Comparison of ENCODE assay signal across 1 cellular context in genomic region chr5:56102885-56103284, GRCh38.
TF ChIP-seq lines count a peak whose summit lies in the region.

No MANE protein-coding gene starts in this region.

TF ChIP-seq in A549, 52 proteins besides CTCF, POLR2A, EP300 and RAD21 (continued from another document):
- TF ChIP-seq MAFK (IDR thresholded peaks at IDR 0.05; ENCODE audit: partially characterized antibody) (no peak), CBX8 (IDR thresholded peaks at IDR 0.05) (no peak), PBX3 (IDR thresholded peaks at IDR 0.05) (no peak), BCL3 (IDR thresholded peaks at IDR 0.05) (no peak), ESRRA (IDR thresholded peaks at IDR 0.05; ENCODE audit: borderline replicate concordance, low read length) (no peak), KDM5A (IDR thresholded peaks at IDR 0.05) (no peak), RARB (CRISPR knock-in tag; IDR thresholded peaks at IDR 0.05) (no peak), KDM1A (IDR thresholded peaks at IDR 0.05; ENCODE audit: low read depth) (no peak), REST (IDR thresholded peaks at IDR 0.05) (no peak)
- TF ChIP-seq, protein P1, sequence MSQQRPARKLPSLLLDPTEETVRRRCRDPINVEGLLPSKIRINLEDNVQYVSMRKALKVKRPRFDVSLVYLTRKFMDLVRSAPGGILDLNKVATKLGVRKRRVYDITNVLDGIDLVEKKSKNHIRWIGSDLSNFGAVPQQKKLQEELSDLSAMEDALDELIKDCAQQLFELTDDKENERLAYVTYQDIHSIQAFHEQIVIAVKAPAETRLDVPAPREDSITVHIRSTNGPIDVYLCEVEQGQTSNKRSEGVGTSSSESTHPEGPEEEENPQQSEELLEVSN (IDR thresholded peaks at IDR 0.05; ENCODE audit: borderline replicate concordance, low read depth) = no peak
